11 cellular contexts compared by ENCODE assay signal in the genomic region with DNA sequence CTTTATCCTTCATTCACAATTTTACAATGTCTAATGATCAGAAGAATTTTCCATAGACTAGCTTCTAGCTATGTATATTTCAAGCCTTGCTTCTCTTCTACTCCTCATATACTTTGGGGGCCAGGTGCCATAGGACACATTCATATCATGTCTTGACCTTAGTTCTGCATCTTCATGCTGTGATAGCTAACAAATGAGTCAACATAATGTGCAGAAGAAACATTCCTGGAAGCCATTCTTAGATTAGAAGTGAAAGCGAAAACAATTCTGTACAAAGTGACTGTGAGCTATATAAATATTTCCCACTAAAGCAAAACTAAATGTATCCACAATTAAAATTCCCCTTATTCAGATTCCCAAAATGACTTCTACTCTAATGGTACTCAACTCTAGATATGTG.
A peak's percentile ranks its signal among the peaks of the same experiment; 100 is the strongest.
DNase-seq lines count a peak whose midpoint lies in the region; ATAC-seq and TF ChIP-seq lines count a peak whose summit lies in the region.
"Had no signal": no experiment of that assay in that cellular context is flagged by ENCODE, and none has a peak within 500 bp of the region (broad histone marks: within the 10 kb centered on the region; RNA-seq: fewer than 3 reads in every experiment).

No MANE protein-coding gene starts in this region.

- WGBS in sigmoid colon, 2 donors, result 91 to 92% methylated on average over 1 of the region's 1 CpG

- intact Hi-C loops in sigmoid colon (cut with DNase I), result no loop called here

- no peaks in the 10 kb centered on the region for H3K27me3 ChIP-seq in sigmoid colon
- H3K27me3 ChIP-seq: neutrophil, uterus had no signal

- no peak for TF ChIP-seq POLR2A in sigmoid colon (IDR thresholded peaks at IDR 0.05)

- H3K36me3 ChIP-seq in sigmoid colon, result no peaks in the 10 kb centered on the region
- H3K36me3 ChIP-seq: neutrophil, uterus had no signal

- H3K4me3 ChIP-seq in fibroblast of pulmonary artery (replicated peaks; ENCODE audit: low read depth, low read length), result no peak overlapping the region
- no peak overlapping the region for H3K4me3 ChIP-seq in sigmoid colon
- H3K4me3 ChIP-seq: uterus had no signal

- peak; percentile 10 for DNase-seq in fibroblast of pulmonary artery (ENCODE audit: low read depth)
- DNase-seq in SW480 (ENCODE audit: low spot score), result no peak
- no peak for DNase-seq in sigmoid colon
- DNase-seq in stimulated activated CD4-positive, alpha-beta T cell treated with anti-CD3 and anti-CD28 coated beads, Interleukin-4, amount 100 ng/mL, for 4 hours, result no peak
- DNase-seq in NCI-H69 (lab: John Stamatoyannopoulos, UW), result no peak
- DNase-seq: NCI-H1694, uterus had no signal

- no peak for TF ChIP-seq EP300 in sigmoid colon (IDR thresholded peaks at IDR 0.05)

- no peaks in the 10 kb centered on the region for H3K4me1 ChIP-seq in sigmoid colon
- H3K4me1 ChIP-seq: uterus had no signal

- ATAC-seq in GM18511 (IDR thresholded peaks at IDR 0.05; ENCODE audit: unreplicated experiment), result peak; percentile 69
- ATAC-seq in GM21447 (IDR thresholded peaks at IDR 0.05; ENCODE audit: unreplicated experiment), result peak; percentile 77
- ATAC-seq in HG03175 (IDR thresholded peaks at IDR 0.05; ENCODE audit: unreplicated experiment), result peak; percentile 87

- no peak for TF ChIP-seq CTCF in fibroblast of pulmonary artery (IDR thresholded peaks at IDR 0.05; ENCODE audit: low read length, missing control alignments)
- TF ChIP-seq CTCF in sigmoid colon (IDR thresholded peaks at IDR 0.05), result no peak

- H3K9me3 ChIP-seq in sigmoid colon, result no peaks in the 10 kb centered on the region
- H3K9me3 ChIP-seq: neutrophil, uterus had no signal

- H3K27ac ChIP-seq in sigmoid colon, result no peak overlapping the region
- H3K27ac ChIP-seq: neutrophil, uterus had no signal
